In the genomic region with DNA sequence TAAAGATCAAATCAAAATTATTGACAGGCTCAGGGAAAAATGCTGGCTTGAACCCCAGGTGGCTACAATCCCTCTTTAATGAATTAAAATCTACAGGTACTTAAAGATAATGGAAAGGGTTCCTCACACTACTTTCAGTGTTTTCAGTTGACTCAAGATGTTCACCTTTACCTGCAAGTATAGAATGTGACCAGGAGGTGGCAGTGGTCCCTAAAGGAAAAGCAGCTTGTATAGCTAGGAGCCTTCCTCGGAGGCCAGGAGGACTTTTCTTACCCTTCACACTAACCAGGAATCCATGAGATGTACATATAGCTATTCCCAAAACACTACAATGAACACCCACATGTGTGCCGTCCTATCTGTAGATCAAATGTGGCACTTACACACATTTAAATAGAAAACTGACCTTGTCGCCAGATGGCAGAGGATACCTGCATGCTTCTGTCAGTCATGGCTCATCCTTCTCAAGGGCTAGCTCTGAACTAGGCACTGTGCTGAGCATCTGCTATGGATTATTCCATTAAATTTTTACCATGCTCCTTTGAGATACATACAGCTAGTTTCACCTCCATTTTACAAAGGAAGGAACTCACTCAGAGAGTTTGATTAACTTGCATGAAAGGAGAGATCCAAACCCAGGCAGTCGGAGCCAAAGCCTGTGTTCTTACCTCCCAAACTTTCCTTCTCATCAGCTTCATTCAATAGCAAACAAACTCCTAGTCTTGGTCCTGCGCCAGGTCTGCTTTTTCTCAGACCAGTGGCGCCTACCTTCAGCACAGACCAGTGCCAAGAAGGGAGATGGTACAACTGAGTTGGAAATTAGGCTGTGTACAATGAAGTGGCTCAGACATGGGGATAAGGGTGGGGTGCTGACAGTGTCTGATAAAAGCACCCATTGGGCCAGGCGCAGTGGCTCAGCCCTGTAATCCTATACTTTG, we compare ENCODE assay signal across 8 cellular contexts. TPM values are rescaled to one million over a fixed set of nuclear protein-coding genes. Genes with fewer than 3 reads are reported as not detected.
DNase-seq lines count a peak whose midpoint lies in the region; ATAC-seq and TF ChIP-seq lines count a peak whose summit lies in the region.

No MANE protein-coding gene starts in this region.

- DNase-seq in AG09309 (ENCODE audit: low read depth): peak; percentile 29
- peak; percentile 43 for DNase-seq in NCI-H345 treated with DMSO at 0.1 percent for 48 hours (lab: John Stamatoyannopoulos, UW; ENCODE audit: unreplicated experiment)
- DNase-seq in activated CD4-positive, alpha-beta T cell treated with anti-CD3 and anti-CD28 coated beads for 36 hours: peak; percentile 77
- DNase-seq in effector memory CD8-positive, alpha-beta T cell: peak; percentile 20 to 36 (median 29)
- DNase-seq in memory B cell (ENCODE audit: low spot score in 2 of 2): peak; percentile 23 to 29
- peak; percentile 7 for DNase-seq in stimulated activated CD8-positive, alpha-beta memory T cell treated with anti-CD3 and anti-CD28 coated beads, Interleukin-7, amount 100 ng/mL, for 24 hours (ENCODE audit: low read depth)

- H3K4me1 Mint-ChIP-seq in activated CD4-positive, alpha-beta T cell treated with anti-CD3 and anti-CD28 coated beads for 36 hours: peaks cover 2% of the 10 kb centered on the region
- H3K4me1 Mint-ChIP-seq in effector memory CD8-positive, alpha-beta T cell (ENCODE audit: low read depth in 2 of 2): peaks cover 0 to 2% of the 10 kb centered on the region in 2 donors
- peaks cover 4% of the 10 kb centered on the region for H3K4me1 Mint-ChIP-seq in memory B cell

- POLR2A ChIA-PET in activated CD4-positive, alpha-beta T cell treated with anti-CD3 and anti-CD28 coated beads for 36 hours (lab: Charles Lee): no interaction called here

- CTCF ChIA-PET in activated CD4-positive, alpha-beta T cell treated with anti-CD3 and anti-CD28 coated beads for 36 hours (lab: Charles Lee): interaction anchor here (0.6 to 2.8 kb wide), 27 partner anchors 12 to 1437 kb away, joined by 3 to 25 read pairs (median 4); no protein-coding TSS in a partner anchor

- no peaks in the 10 kb centered on the region for H3K9me3 Mint-ChIP-seq in activated CD4-positive, alpha-beta T cell treated with anti-CD3 and anti-CD28 coated beads for 36 hours (ENCODE audit: low read depth)
- no peaks in the 10 kb centered on the region for H3K9me3 Mint-ChIP-seq in effector memory CD8-positive, alpha-beta T cell
- H3K9me3 Mint-ChIP-seq in memory B cell: peaks cover 3% of the 10 kb centered on the region

- TF ChIP-seq CTCF in AG09309 (IDR thresholded peaks at IDR 0.05; ENCODE audit: control insufficient read depth, insufficient read depth, low read depth, low read length, missing control alignments): peak; percentile 75

- intact Hi-C loops in activated CD4-positive, alpha-beta T cell treated with anti-CD3 and anti-CD28 coated beads for 36 hours (cut with DNase I, micrococcal nuclease): loop anchor here (1.0 to 2.0 kb wide), 5 partner anchors 34 to 1116 kb away; no protein-coding TSS in a partner anchor

- ATAC-seq in GM18517 (IDR thresholded peaks at IDR 0.05; ENCODE audit: unreplicated experiment): peak; percentile 79
- ATAC-seq in HG03097 (IDR thresholded peaks at IDR 0.05; ENCODE audit: low FRiP score, unreplicated experiment): peak; percentile 77
- ATAC-seq in activated CD4-positive, alpha-beta T cell treated with anti-CD3 and anti-CD28 coated beads for 36 hours: peak; percentile 90
- ATAC-seq in effector memory CD8-positive, alpha-beta T cell (replicated peaks): peak; percentile 46
- peak; percentile 63 for ATAC-seq in memory B cell (ENCODE audit: low read depth)

- no peak overlapping the region for H3K4me3 Mint-ChIP-seq in activated CD4-positive, alpha-beta T cell treated with anti-CD3 and anti-CD28 coated beads for 36 hours
- H3K4me3 Mint-ChIP-seq in effector memory CD8-positive, alpha-beta T cell: no peak overlapping the region
- H3K4me3 Mint-ChIP-seq in memory B cell: no peak overlapping the region

- no peak overlapping the region for H3K27ac Mint-ChIP-seq in activated CD4-positive, alpha-beta T cell treated with anti-CD3 and anti-CD28 coated beads for 36 hours
- no peak overlapping the region for H3K27ac Mint-ChIP-seq in effector memory CD8-positive, alpha-beta T cell
- no peak overlapping the region for H3K27ac Mint-ChIP-seq in memory B cell

- no peaks in the 10 kb centered on the region for H3K27me3 Mint-ChIP-seq in activated CD4-positive, alpha-beta T cell treated with anti-CD3 and anti-CD28 coated beads for 36 hours
- H3K27me3 Mint-ChIP-seq in effector memory CD8-positive, alpha-beta T cell: no peaks in the 10 kb centered on the region
- H3K27me3 Mint-ChIP-seq in memory B cell: peaks cover 2% of the 10 kb centered on the region

- no peaks in the 10 kb centered on the region for H3K36me3 Mint-ChIP-seq in activated CD4-positive, alpha-beta T cell treated with anti-CD3 and anti-CD28 coated beads for 36 hours (ENCODE audit: low read depth)
- peaks cover 3% of the 10 kb centered on the region for H3K36me3 Mint-ChIP-seq in effector memory CD8-positive, alpha-beta T cell (ENCODE audit: insufficient read depth)
- H3K36me3 Mint-ChIP-seq in memory B cell: peaks cover 3% of the 10 kb centered on the region

- H3K4me3 ChIP-seq in AG09309 (ENCODE audit: control insufficient read depth, low read depth, low read length): no peak overlapping the region

RNA-seq across cellular contexts. Expression of a gene that starts 24.5 kb away (rescaled TPM):
- total RNA-seq in activated CD4-positive, alpha-beta T cell treated with anti-CD3 and anti-CD28 coated beads for 36 hours: not detected

Comparison
In these comparisons a context has a peak if more than half of its experiments do, and no peak if none do; other contexts are left out.
1. DNase-seq: peak in every context shown above with its lines; median percentile 77 in activated CD4-positive, alpha-beta T cell treated with anti-CD3 and anti-CD28 coated beads for 36 hours; 43 in NCI-H345 treated with DMSO at 0.1 percent for 48 hours; 29 in AG09309; 29 in effector memory CD8-positive, alpha-beta T cell; 26 in memory B cell; 7 in stimulated activated CD8-positive, alpha-beta memory T cell treated with anti-CD3 and anti-CD28 coated beads, Interleukin-7, amount 100 ng/mL, for 24 hours.